In the genomic region with DNA sequence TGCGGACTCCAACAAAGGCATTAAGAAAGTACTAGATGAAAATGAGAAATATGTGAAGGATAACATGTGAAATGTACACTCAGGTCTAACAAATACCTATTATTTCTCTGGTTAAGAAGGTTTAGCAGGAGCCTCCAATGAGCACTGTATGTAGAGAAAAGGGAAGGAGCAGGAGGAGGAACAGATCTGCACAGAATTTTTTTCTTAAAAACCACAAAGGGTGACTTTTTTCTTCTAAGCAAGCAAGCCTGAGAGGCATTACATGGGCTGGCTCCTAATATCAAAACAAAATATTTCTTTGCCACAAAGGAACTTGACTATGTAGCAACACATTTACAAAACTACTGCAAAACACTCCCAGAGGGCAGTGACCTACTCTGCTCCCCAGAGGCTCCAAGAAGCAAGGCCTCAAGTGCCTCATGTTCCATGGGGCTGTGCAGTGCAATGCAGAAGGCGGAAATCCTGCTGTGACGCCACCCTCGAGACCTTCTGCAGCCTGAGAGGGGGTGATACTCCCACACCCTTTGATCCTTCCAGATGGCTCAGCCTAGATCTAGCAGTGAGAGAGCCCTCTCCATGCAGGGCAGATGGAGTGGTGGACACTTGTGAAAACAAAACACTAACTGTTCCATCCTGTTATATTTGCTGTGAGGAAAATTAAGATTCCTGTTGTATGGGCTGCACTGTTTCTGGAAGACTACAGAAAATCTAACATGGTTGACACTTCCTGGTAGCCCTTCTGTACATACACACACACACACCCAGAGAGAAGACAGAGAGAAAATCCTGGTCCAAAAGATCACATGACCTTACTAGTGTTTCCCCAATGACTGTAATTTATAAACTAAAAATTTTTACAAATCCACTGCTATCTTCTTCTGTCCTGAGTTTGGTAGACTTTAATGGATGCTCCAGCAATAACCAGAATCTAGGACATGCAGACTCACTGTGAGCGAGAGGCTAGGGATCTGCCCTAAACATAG, we compare ENCODE assay signal across 8 cellular contexts. TPM values are rescaled to one million over a fixed set of nuclear protein-coding genes. Genes with fewer than 3 reads are reported as not detected.
DNase-seq lines count a peak whose midpoint lies in the region; ATAC-seq, FAIRE-seq and TF ChIP-seq lines count a peak whose summit lies in the region.

No MANE protein-coding gene starts in this region.

- peak overlapping the region; percentile 81 to 97 (median 90) for H3K4me2 ChIP-seq in BLaER1 treated with 17β-estradiol and CSF1 and Interleukin-3, amounts not matched to agents 10 nM and 100 nM
- no peak overlapping the region for H3K4me2 ChIP-seq in endothelial cell of umbilical vein (ENCODE audit: insufficient read depth, low read length)

- peaks cover 72 to 100% (median 97%) of the 10 kb centered on the region in 10 experiments for H3K4me1 ChIP-seq in BLaER1 treated with 17β-estradiol and CSF1 and Interleukin-3, amounts not matched to agents 10 nM and 100 nM
- peaks cover 10% of the 10 kb centered on the region for H3K4me1 ChIP-seq in endothelial cell of umbilical vein (ENCODE audit: control insufficient read depth, extremely low read depth, insufficient read depth, low read length)
- H3K4me1 ChIP-seq in naive thymus-derived CD4-positive, alpha-beta T cell (ENCODE audit: control insufficient read depth in 2 of 2, insufficient read depth in 2 of 2, low read length in 2 of 2): peaks cover 0 to 3% of the 10 kb centered on the region in 2 donors

- peak; percentile 85 for ATAC-seq in naive thymus-derived CD4-positive, alpha-beta T cell
- ATAC-seq in GM18870 (IDR thresholded peaks at IDR 0.05; ENCODE audit: unreplicated experiment): no peak
- ATAC-seq in GM21825 (IDR thresholded peaks at IDR 0.05; ENCODE audit: unreplicated experiment): no peak

- peaks cover 0 to 31% (median 27%) of the 10 kb centered on the region in 7 donors for H3K4me1 Mint-ChIP-seq in naive thymus-derived CD4-positive, alpha-beta T cell

- no peaks in the 10 kb centered on the region for H3K27me3 ChIP-seq in BLaER1 treated with 17β-estradiol and CSF1 and Interleukin-3, amounts not matched to agents 10 nM and 100 nM
- H3K27me3 ChIP-seq in endothelial cell of umbilical vein (ENCODE audit: control insufficient read depth in 2 of 2, insufficient read depth in 2 of 2, low read length in 2 of 2): no peaks in the 10 kb centered on the region
- no peaks in the 10 kb centered on the region for H3K27me3 ChIP-seq in naive thymus-derived CD4-positive, alpha-beta T cell (ENCODE audit: control insufficient read depth in 2 of 2, insufficient read depth in 2 of 2, low read length in 2 of 2)

- peak overlapping the region; percentile 69 to 82 (median 78) for H3K9ac ChIP-seq in BLaER1 treated with 17β-estradiol and CSF1 and Interleukin-3, amounts not matched to agents 10 nM and 100 nM
- H3K9ac ChIP-seq in endothelial cell of umbilical vein (replicated peaks; ENCODE audit: extremely low read depth, insufficient read depth, low read length): no peak overlapping the region

- DNase-seq in NCI-H524 (lab: John Stamatoyannopoulos, UW) (peak; percentile 78 to 91), endothelial cell of umbilical vein (ENCODE audit: low read depth, low spot score) (peak; percentile 48), cerebellum (ENCODE audit: low spot score) (no peak), islet precursor cell (no peak)
- no peak for DNase-seq in naive thymus-derived CD4-positive, alpha-beta T cell

- H3K36me3 ChIP-seq in BLaER1 treated with 17β-estradiol and CSF1 and Interleukin-3, amounts not matched to agents 10 nM and 100 nM: peaks cover 21 to 77% (median 57%) of the 10 kb centered on the region in 11 experiments
- no peaks in the 10 kb centered on the region for H3K36me3 ChIP-seq in endothelial cell of umbilical vein (ENCODE audit: control insufficient read depth in 2 of 2, extremely low read depth in 1 of 2, insufficient read depth in 2 of 2, low read length in 2 of 2)
- H3K36me3 ChIP-seq in naive thymus-derived CD4-positive, alpha-beta T cell (ENCODE audit: control insufficient read depth in 2 of 3, insufficient read depth in 3 of 3, low read length in 3 of 3): peaks cover 0 to 6% (median 4%) of the 10 kb centered on the region in 3 experiments

- intact Hi-C loops in endothelial cell of umbilical vein (cut with micrococcal nuclease): no loop called here
- intact Hi-C loops in naive thymus-derived CD4-positive, alpha-beta T cell (cut with micrococcal nuclease): no loop called here

- POLR2A ChIA-PET in endothelial cell of umbilical vein (lab: Charles Lee): no interaction called here
- POLR2A ChIA-PET in naive thymus-derived CD4-positive, alpha-beta T cell (lab: Charles Lee): no interaction called here

- H3K27ac ChIP-seq in BLaER1 treated with 17β-estradiol and CSF1 and Interleukin-3, amounts not matched to agents 10 nM and 100 nM: peak overlapping the region; percentile 87 to 97 (median 94)
- H3K27ac ChIP-seq in endothelial cell of umbilical vein (ENCODE audit: insufficient read depth, low read depth, low read length): no peak overlapping the region
- H3K27ac ChIP-seq in naive thymus-derived CD4-positive, alpha-beta T cell (ENCODE audit: low read depth, low read length): no peak overlapping the region

- no peak for TF ChIP-seq POLR2A in endothelial cell of umbilical vein (IDR thresholded peaks at IDR 0.05; ENCODE audit: low read depth, low read length)

- no peak for TF ChIP-seq CTCF in endothelial cell of umbilical vein (IDR thresholded peaks at IDR 0.05; ENCODE audit: extremely low read depth in 1 of 2, insufficient read depth in 1 of 2, low read depth in 1 of 2, low read length in 2 of 2)

- H3K36me3 Mint-ChIP-seq in naive thymus-derived CD4-positive, alpha-beta T cell: peaks cover 0 to 46% (median 37%) of the 10 kb centered on the region in 5 donors

- H3K4me3 Mint-ChIP-seq in naive thymus-derived CD4-positive, alpha-beta T cell: peak overlapping the region in 2 of 10 donors; percentile 34 to 41

- no peaks in the 10 kb centered on the region for H3K9me1 ChIP-seq in endothelial cell of umbilical vein (replicated peaks; ENCODE audit: control insufficient read depth, extremely low read depth, insufficient read depth, low read length)

- FAIRE-seq in endothelial cell of umbilical vein (lab: Jason Lieb, UNC): no peak

- no peaks in the 10 kb centered on the region for H3K27me3 Mint-ChIP-seq in naive thymus-derived CD4-positive, alpha-beta T cell

- no peaks in the 10 kb centered on the region for H3K79me2 ChIP-seq in endothelial cell of umbilical vein (ENCODE audit: control insufficient read depth, insufficient read depth, low read length)

- peak overlapping the region in 5 of 9 donors; percentile 53 to 77 (median 74) for H3K27ac Mint-ChIP-seq in naive thymus-derived CD4-positive, alpha-beta T cell

- BruUV-seq in endothelial cell of umbilical vein (replicated peaks; lab: Mats Ljungman, UMichigan): no TSS peak

- dilution Hi-C loops in endothelial cell of umbilical vein (cut with MboI; ENCODE audit: extremely low pct_ligation_motif_present, low sequenced_read_pairs): no loop called here

- H3K9me3 Mint-ChIP-seq in naive thymus-derived CD4-positive, alpha-beta T cell: no peaks in the 10 kb centered on the region

- H3K9me3 ChIP-seq in BLaER1 treated with 17β-estradiol and CSF1 and Interleukin-3, amounts not matched to agents 10 nM and 100 nM (replicated peaks in 1 of 11): peaks cover 0 to 4% (median 0%) of the 10 kb centered on the region in 11 experiments; a peak in 1 of 22 replicates
- H3K9me3 ChIP-seq in endothelial cell of umbilical vein (replicated peaks; ENCODE audit: control insufficient read depth, insufficient read depth, low read length): no peaks in the 10 kb centered on the region
- H3K9me3 ChIP-seq in naive thymus-derived CD4-positive, alpha-beta T cell (ENCODE audit: control insufficient read depth in 2 of 3, low read length in 3 of 3): no peaks in the 10 kb centered on the region

- CTCF ChIA-PET in endothelial cell of umbilical vein (lab: Charles Lee): interaction anchor here (2.3 kb wide), 1 partner anchor 130 kb away, joined by 6 read pairs; no protein-coding TSS in a partner anchor
- CTCF ChIA-PET in naive thymus-derived CD4-positive, alpha-beta T cell (lab: Charles Lee): no interaction called here

- H2AFZ ChIP-seq in endothelial cell of umbilical vein (ENCODE audit: low read depth, low read length): no peak overlapping the region

- peak overlapping the region in 8 of 10 experiments; percentile 8 to 24 (median 19); a peak in 10 of 20 replicates for H3K4me3 ChIP-seq in BLaER1 treated with 17β-estradiol and CSF1 and Interleukin-3, amounts not matched to agents 10 nM and 100 nM
- no peak overlapping the region for H3K4me3 ChIP-seq in endothelial cell of umbilical vein (replicated peaks in 1 of 3; ENCODE audit: insufficient read depth in 1 of 3, low read depth in 1 of 3, low read length in 3 of 3)
- no peak overlapping the region for H3K4me3 ChIP-seq in naive thymus-derived CD4-positive, alpha-beta T cell (ENCODE audit: low read length)

- no peaks in the 10 kb centered on the region for H4K20me1 ChIP-seq in BLaER1 treated with 17β-estradiol and CSF1 and Interleukin-3, amounts not matched to agents 10 nM and 100 nM
- no peaks in the 10 kb centered on the region for H4K20me1 ChIP-seq in endothelial cell of umbilical vein (replicated peaks; ENCODE audit: control insufficient read depth, extremely low read depth, insufficient read depth, low read length)

RNA-seq across cellular contexts. Expression of a gene that starts 36.0 kb away (rescaled TPM):
- 37.3 and 37.6 TPM in 2 replicates for total RNA-seq in endothelial cell of umbilical vein
- polyA plus RNA-seq in endothelial cell of umbilical vein: 75.2 and 135 TPM in 2 replicates
- 58.0 and 65.4 TPM in 2 replicates for polyA plus RNA-seq in endothelial cell of umbilical vein (2011; cell fraction: cytosol; rRNA removed)
- polyA plus RNA-seq in endothelial cell of umbilical vein (2011; cell fraction: nucleus; rRNA removed): 27.1 and 37.8 TPM in 2 replicates
- polyA plus RNA-seq in endothelial cell of umbilical vein (2012): 26.5 and 31.9 TPM in 2 replicates
- 18.2 and 23.0 TPM in 2 replicates for polyA minus RNA-seq in endothelial cell of umbilical vein
- polyA minus RNA-seq in endothelial cell of umbilical vein (2011; cell fraction: cytosol; rRNA and poly(A)+ RNA removed): 4.2 TPM
- 7.0 and 9.6 TPM in 2 replicates for polyA minus RNA-seq in endothelial cell of umbilical vein (2011; cell fraction: nucleus; rRNA and poly(A)+ RNA removed)
- 10 to 100 TPM; 13.9 to 24.2 (median 22.5) TPM for total RNA-seq in naive thymus-derived CD4-positive, alpha-beta T cell
- polyA plus RNA-seq in naive thymus-derived CD4-positive, alpha-beta T cell: 10 to 100 TPM; 32.3 to 45.5 TPM
- 15.9 TPM for total RNA-seq in cerebellum

RNA-seq across cellular contexts. Expression of a gene that starts 48.2 kb away (rescaled TPM):
- total RNA-seq in endothelial cell of umbilical vein: 1,031 and 1,108 TPM in 2 replicates
- polyA plus RNA-seq in endothelial cell of umbilical vein: 416 and 425 TPM in 2 replicates
- 293 and 339 TPM in 2 replicates for polyA plus RNA-seq in endothelial cell of umbilical vein (2011; cell fraction: cytosol; rRNA removed)
- polyA plus RNA-seq in endothelial cell of umbilical vein (2011; cell fraction: nucleus; rRNA removed): 140 and 158 TPM in 2 replicates
- 703 and 761 TPM in 2 replicates for polyA plus RNA-seq in endothelial cell of umbilical vein (2012)
- 125 and 180 TPM in 2 replicates for polyA minus RNA-seq in endothelial cell of umbilical vein
- polyA minus RNA-seq in endothelial cell of umbilical vein (2011; cell fraction: cytosol; rRNA and poly(A)+ RNA removed): 119 TPM
- 49.5 and 60.6 TPM in 2 replicates for polyA minus RNA-seq in endothelial cell of umbilical vein (2011; cell fraction: nucleus; rRNA and poly(A)+ RNA removed)
- 100 to 1,000 TPM in 2 of 5 experiments, 10 to 100 TPM in 3; 90.0 to 180 (median 95.3) TPM for total RNA-seq in naive thymus-derived CD4-positive, alpha-beta T cell
- 10 to 100 TPM; 35.7 to 41.0 TPM for polyA plus RNA-seq in naive thymus-derived CD4-positive, alpha-beta T cell
- total RNA-seq in cerebellum: 17.6 TPM

Comparison
In these comparisons a context has a peak if more than half of its experiments do, and no peak if none do; other contexts are left out.
1. H3K27ac ChIP-seq: peak in BLaER1 treated with 17β-estradiol and CSF1 and Interleukin-3, amounts not matched to agents 10 nM and 100 nM (11 of 11); none in endothelial cell of umbilical vein (single experiment) and naive thymus-derived CD4-positive, alpha-beta T cell (single experiment).
2. H3K4me3 ChIP-seq: peak in BLaER1 treated with 17β-estradiol and CSF1 and Interleukin-3, amounts not matched to agents 10 nM and 100 nM (8 of 10); none in endothelial cell of umbilical vein (0 of 3) and naive thymus-derived CD4-positive, alpha-beta T cell (single experiment).
3. DNase-seq: peak in NCI-H524 (2 of 2) and endothelial cell of umbilical vein (single experiment); none in naive thymus-derived CD4-positive, alpha-beta T cell (0 of 9), cerebellum (single experiment) and islet precursor cell (single experiment).